Comparison of ENCODE assay signal across 22 cellular contexts in the genomic region with DNA sequence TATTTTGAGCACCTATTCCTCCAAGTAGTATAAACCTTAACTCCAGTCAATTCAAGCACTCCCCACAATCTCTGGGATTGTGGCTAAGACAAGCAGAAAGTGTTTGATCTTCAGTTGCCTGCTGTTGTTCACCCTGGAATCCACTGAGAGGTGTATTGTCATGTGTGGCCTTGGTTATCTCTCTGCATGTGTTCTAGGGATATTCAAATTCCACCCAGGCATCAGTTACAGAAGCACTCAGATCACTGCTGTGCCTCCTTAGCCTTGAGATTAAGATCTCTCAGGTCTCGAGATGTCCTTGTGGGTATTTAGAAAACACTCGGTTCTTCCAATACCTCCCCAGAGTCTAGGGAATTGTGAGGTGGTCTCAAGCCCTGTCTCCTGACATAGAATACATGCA.
"Had no signal": no experiment of that assay in that cellular context is flagged by ENCODE, and none has a peak within 500 bp of the region (broad histone marks: within the 10 kb centered on the region; RNA-seq: fewer than 3 reads in every experiment).

No MANE protein-coding gene starts in this region.

- H3K36me3 ChIP-seq: heart left ventricle, right atrium auricular region, sigmoid colon, transverse colon had no signal

- H3K4me1 Mint-ChIP-seq: natural killer cell; neural crest cell; stimulated activated naive B cell treated with anti-CD40 and anti-IgM and Interleukin-4, amounts not matched to agents 10 μg/mL and 1 μg/mL and 100 μg/mL, for 72 hours; stimulated activated naive CD8-positive, alpha-beta T cell treated with anti-CD3 and anti-CD28 coated beads, Interleukin-15, amount 100 ng/mL, for 72 hours had no signal

- DNase-seq: effector CD4-positive, alpha-beta T cell; heart left ventricle; hippocampal formation; kidney glomerular epithelial cell; mammary epithelial cell; mucosa of descending colon; natural killer cell; posterior cingulate gyrus; sigmoid colon; stimulated activated CD4-positive, alpha-beta T cell treated with anti-CD3 and anti-CD28 coated beads, Interleukin-2, amount 100 ng/mL, for 24 hours; stimulated activated CD4-positive, alpha-beta T cell treated with anti-CD3 and anti-CD28 coated beads, Interleukin-4, amount 100 ng/mL, for 4 hours; stimulated activated naive B cell treated with anti-CD40 and anti-IgM and Interleukin-4, amounts not matched to agents 10 μg/mL and 1 μg/mL and 100 μg/mL, for 72 hours; stimulated activated naive CD8-positive, alpha-beta T cell treated with anti-CD3 and anti-CD28 coated beads, Interleukin-15, amount 100 ng/mL, for 72 hours; testis; transverse colon had no signal

- H3K9me3 Mint-ChIP-seq: natural killer cell; stimulated activated naive B cell treated with anti-CD40 and anti-IgM and Interleukin-4, amounts not matched to agents 10 μg/mL and 1 μg/mL and 100 μg/mL, for 72 hours; stimulated activated naive CD8-positive, alpha-beta T cell treated with anti-CD3 and anti-CD28 coated beads, Interleukin-15, amount 100 ng/mL, for 72 hours had no signal

- H3K36me3 Mint-ChIP-seq: natural killer cell; stimulated activated naive B cell treated with anti-CD40 and anti-IgM and Interleukin-4, amounts not matched to agents 10 μg/mL and 1 μg/mL and 100 μg/mL, for 72 hours had no signal

- H3K27ac Mint-ChIP-seq: natural killer cell; stimulated activated naive B cell treated with anti-CD40 and anti-IgM and Interleukin-4, amounts not matched to agents 10 μg/mL and 1 μg/mL and 100 μg/mL, for 72 hours; stimulated activated naive CD8-positive, alpha-beta T cell treated with anti-CD3 and anti-CD28 coated beads, Interleukin-15, amount 100 ng/mL, for 72 hours had no signal

- ATAC-seq: esophagus mucosa; heart left ventricle; mucosa of descending colon; natural killer cell; stimulated activated naive B cell treated with anti-CD40 and anti-IgM and Interleukin-4, amounts not matched to agents 10 μg/mL and 1 μg/mL and 100 μg/mL, for 72 hours; stimulated activated naive CD8-positive, alpha-beta T cell treated with anti-CD3 and anti-CD28 coated beads, Interleukin-15, amount 100 ng/mL, for 72 hours had no signal

- H3K27me3 Mint-ChIP-seq: stimulated activated naive B cell treated with anti-CD40 and anti-IgM and Interleukin-4, amounts not matched to agents 10 μg/mL and 1 μg/mL and 100 μg/mL, for 72 hours; stimulated activated naive CD8-positive, alpha-beta T cell treated with anti-CD3 and anti-CD28 coated beads, Interleukin-15, amount 100 ng/mL, for 72 hours had no signal

- H3K4me1 ChIP-seq: heart left ventricle, right atrium auricular region, sigmoid colon, testis, transverse colon had no signal

- H3K9me3 ChIP-seq: mucosa of descending colon, sigmoid colon, testis, transverse colon had no signal

- H3K27me3 ChIP-seq: right atrium auricular region, sigmoid colon, testis, transverse colon had no signal

- FAIRE-seq: frontal cortex, islet of Langerhans had no signal

- H3K4me3 ChIP-seq: coronary artery, heart left ventricle, mucosa of descending colon, right atrium auricular region, sigmoid colon, skin epidermis, testis, transverse colon had no signal

- H3K27ac ChIP-seq: coronary artery, heart left ventricle, right atrium auricular region, sigmoid colon, skin epidermis, testis, transverse colon had no signal

- H3K4me3 Mint-ChIP-seq: natural killer cell; neural crest cell; stimulated activated naive B cell treated with anti-CD40 and anti-IgM and Interleukin-4, amounts not matched to agents 10 μg/mL and 1 μg/mL and 100 μg/mL, for 72 hours; stimulated activated naive CD8-positive, alpha-beta T cell treated with anti-CD3 and anti-CD28 coated beads, Interleukin-15, amount 100 ng/mL, for 72 hours had no signal
